Comparison of ENCODE assay signal across 1 cellular context in genomic region chr22:37569009-37569920, GRCh38.
A peak's percentile ranks its signal among the peaks of the same experiment; 100 is the strongest.
TF ChIP-seq lines count a peak whose summit lies in the region.

No MANE protein-coding gene starts in this region.

TF ChIP-seq in endothelial cell of umbilical vein, 7 proteins besides CTCF, POLR2A, EP300 and RAD21:
- TF ChIP-seq POLR2AphosphoS5 (IDR thresholded peaks at IDR 0.05; ENCODE audit: insufficient read depth, low read depth, low read length) (peak; percentile 64), JUN (IDR thresholded peaks at IDR 0.05; ENCODE audit: borderline replicate concordance, insufficient read depth, insufficient read length, low read depth) (no peak), GATA2 (IDR thresholded peaks at IDR 0.05; ENCODE audit: insufficient read depth, insufficient read length, low read depth, low read length) (peak; percentile 15)
TF ChIP-seq in endothelial cell of umbilical vein: peak in this region for 2.
